In the genomic region with DNA sequence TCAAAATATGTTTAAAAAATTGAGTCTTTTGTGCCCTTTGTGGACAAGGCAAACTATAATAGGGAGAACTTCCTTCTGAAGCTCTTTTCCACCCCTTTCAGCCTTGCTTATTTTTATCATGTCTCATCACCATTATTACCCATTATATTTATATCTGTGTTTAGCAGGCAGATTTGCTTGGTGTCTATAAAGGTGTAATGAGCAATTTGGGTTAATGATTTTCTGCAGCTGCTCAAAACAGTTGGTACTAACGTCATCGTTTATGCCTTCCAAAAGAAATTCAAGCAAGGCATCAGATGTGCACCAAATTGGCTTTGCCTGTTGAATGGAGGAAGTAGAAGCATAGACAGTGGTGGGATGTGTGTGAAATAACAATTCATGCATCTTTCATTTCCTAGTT, we compare ENCODE assay signal across 26 cellular contexts.
DNase-seq lines count a peak whose midpoint lies in the region; ATAC-seq, FAIRE-seq and TF ChIP-seq lines count a peak whose summit lies in the region.
"Had no signal": no experiment of that assay in that cellular context is flagged by ENCODE, and none has a peak within 500 bp of the region (broad histone marks: within the 10 kb centered on the region; RNA-seq: fewer than 3 reads in every experiment).

No MANE protein-coding gene starts in this region.

- H3K9me3 ChIP-seq in heart left ventricle, result peaks cover 0 to 10% (median 0%) of the 10 kb centered on the region in 12 donors
- no peaks in the 10 kb centered on the region for H3K9me3 ChIP-seq in smooth muscle cell (replicated peaks; ENCODE audit: low read depth)
- H3K9me3 ChIP-seq in tibial artery, result no peaks in the 10 kb centered on the region
- H3K9me3 ChIP-seq: body of pancreas, esophagus squamous epithelium, neutrophil, prostate gland, testis had no signal

- peak overlapping the region; percentile 26 for H2AFZ ChIP-seq in smooth muscle cell (ENCODE audit: low read depth)

- no peak overlapping the region for H3K9ac ChIP-seq in smooth muscle cell (ENCODE audit: low read depth)

- H3K36me3 ChIP-seq in heart left ventricle (no peaks in the 10 kb centered on the region), smooth muscle cell (ENCODE audit: low read depth) (no peaks in the 10 kb centered on the region), tibial artery (no peaks in the 10 kb centered on the region)
- H3K36me3 ChIP-seq: esophagus squamous epithelium, neutrophil, prostate gland had no signal

- H3K4me2 ChIP-seq in smooth muscle cell, result peak overlapping the region; percentile 42

- 67 to 87% (median 71%) methylated on average over 2 of the region's 2 CpGs for WGBS in heart left ventricle, 4 donors
- WGBS in smooth muscle cell (ENCODE audit: low lambda C conversion rate), result 97% methylated on average over 2 of the region's 2 CpGs

- no peak for TF ChIP-seq POLR2A in heart left ventricle (IDR thresholded peaks at IDR 0.05)

- intact Hi-C loops in heart left ventricle (cut with DNase I) (no loop called here), left ventricle myocardium superior (cut with micrococcal nuclease) (no loop called here), tibial artery (cut with DNase I; ENCODE audit: low total_unique reads) (no loop called here)

- H3F3A ChIP-seq in smooth muscle cell (ENCODE audit: low read depth), result no peaks in the 10 kb centered on the region

- no peak for DNase-seq in heart left ventricle
- DNase-seq in left ventricle myocardium superior, result no peak
- DNase-seq in NCI-H446 treated with DMSO at 0.1 percent for 48 hours (lab: John Stamatoyannopoulos, UW), result peak; percentile 60
- DNase-seq in smooth muscle cell (lab: John Stamatoyannopoulos, UW; ENCODE audit: unreplicated experiment), result no peak
- no peak for DNase-seq in NCI-H2029 treated with DMSO at 0.1 percent for 48 hours (lab: John Stamatoyannopoulos, UW)
- no peak for DNase-seq in NCI-H2196 (lab: John Stamatoyannopoulos, UW; ENCODE audit: unreplicated experiment)
- no peak for DNase-seq in tibial artery
- DNase-seq: activated CD4-positive, alpha-beta T cell treated with anti-CD3 and anti-CD28 coated beads for 36 hours; activated CD8-positive, alpha-beta T cell treated with anti-CD3 and anti-CD28 coated beads for 36 hours; activated naive CD4-positive, alpha-beta T cell treated with anti-CD3 and anti-CD28 coated beads for 36 hours; DMS79 treated with DMSO at 0.1 percent for 48 hours; esophagus squamous epithelium; foreskin melanocyte; left colon; MV-4-11; NCI-H1436; NCI-H510A treated with DMSO at 0.1 percent for 48 hours; PC-3; testis had no signal

- no peak for TF ChIP-seq CTCF in heart left ventricle (IDR thresholded peaks at IDR 0.05)
- TF ChIP-seq CTCF in smooth muscle cell (IDR thresholded peaks at IDR 0.05; ENCODE audit: borderline replicate concordance, insufficient read depth, poor library complexity, severe bottlenecking), result no peak
- no peak for TF ChIP-seq CTCF in tibial artery (IDR thresholded peaks at IDR 0.05)

- ATAC-seq in heart left ventricle (no peak), left ventricle myocardium superior (no peak)
- ATAC-seq: activated CD4-positive, alpha-beta T cell treated with anti-CD3 and anti-CD28 coated beads for 36 hours; activated CD8-positive, alpha-beta T cell treated with anti-CD3 and anti-CD28 coated beads for 36 hours; left colon; PC-3; stimulated activated memory B cell treated with anti-CD40 and anti-IgM and Interleukin-4, amounts not matched to agents 10 μg/mL and 1 μg/mL and 100 μg/mL, for 72 hours had no signal

- H3K4me3 ChIP-seq in heart left ventricle (no peak overlapping the region), smooth muscle cell (no peak overlapping the region), tibial artery (no peak overlapping the region)
- H3K4me3 ChIP-seq: body of pancreas, esophagus squamous epithelium, prostate gland, testis had no signal

- no peaks in the 10 kb centered on the region for H4K20me1 ChIP-seq in smooth muscle cell (ENCODE audit: low read depth)

- H3K27ac ChIP-seq in heart left ventricle, result peak overlapping the region in 10 of 12 donors; percentile 11 to 68 (median 44)
- no peak overlapping the region for H3K27ac ChIP-seq in smooth muscle cell (ENCODE audit: low read depth)
- peak overlapping the region in 1 of 2 donors; percentile 27 for H3K27ac ChIP-seq in tibial artery
- H3K27ac ChIP-seq: esophagus squamous epithelium, neutrophil, prostate gland, testis had no signal

- no peaks in the 10 kb centered on the region for H3K79me2 ChIP-seq in smooth muscle cell (ENCODE audit: low read depth)

- peak; percentile 98 for FAIRE-seq in islet of Langerhans (lab: Jason Lieb, UNC)
- FAIRE-seq: A204.1 had no signal

- H3K27me3 ChIP-seq in heart left ventricle (no peaks in the 10 kb centered on the region), smooth muscle cell (ENCODE audit: low read depth) (no peaks in the 10 kb centered on the region), tibial artery (no peaks in the 10 kb centered on the region)
- H3K27me3 ChIP-seq: body of pancreas, dorsolateral prefrontal cortex, esophagus squamous epithelium, neutrophil, testis had no signal

- H3K4me1 ChIP-seq in heart left ventricle (peaks cover 0 to 22% (median 11%) of the 10 kb centered on the region in 12 donors), smooth muscle cell (ENCODE audit: low read depth) (no peaks in the 10 kb centered on the region), tibial artery (peaks cover 0 to 25% (median 5%) of the 10 kb centered on the region in 4 donors)
- H3K4me1 ChIP-seq: esophagus squamous epithelium, prostate gland, testis had no signal
